In the genomic region with DNA sequence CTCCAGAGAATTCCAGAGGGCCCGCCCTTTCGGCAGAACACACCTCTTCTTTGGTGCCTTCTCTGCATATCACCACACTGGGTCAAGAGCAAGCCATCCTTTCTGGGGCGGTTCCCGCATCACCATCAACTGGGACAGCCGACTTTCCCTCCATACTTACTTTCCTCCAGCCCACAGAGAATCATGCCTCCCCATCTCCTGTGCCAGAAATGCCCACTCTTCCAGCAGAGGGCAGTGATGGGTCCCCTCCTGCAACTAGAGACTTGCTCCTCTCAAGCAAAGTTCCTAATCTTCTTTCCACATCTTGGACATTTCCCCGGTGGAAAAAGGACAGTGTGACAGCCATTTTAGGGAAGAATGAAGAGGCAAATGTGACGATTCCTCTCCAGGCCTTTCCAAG, we compare ENCODE assay signal across 9 cellular contexts.
DNase-seq lines count a peak whose midpoint lies in the region; ATAC-seq and TF ChIP-seq lines count a peak whose summit lies in the region.
"Had no signal": no experiment of that assay in that cellular context is flagged by ENCODE, and none has a peak within 500 bp of the region (broad histone marks: within the 10 kb centered on the region; RNA-seq: fewer than 3 reads in every experiment).

No MANE protein-coding gene starts in this region.

- WGBS in IMR-90 (ENCODE audit: extremely low coverage in 2 of 2, insufficient read length in 1 of 2), 2 experiments = 85% methylated on average over 2 of the region's 7 CpGs; no CpG with 5 or more reads in 1 of the 2 experiments

- H3K27me3 Mint-ChIP-seq in naive thymus-derived CD4-positive, alpha-beta T cell = peaks cover 21 to 33% (median 25%) of the 10 kb centered on the region in 5 donors

- H4K91ac ChIP-seq in IMR-90 (ENCODE audit: insufficient read depth, low read depth, low read length) = no peak overlapping the region

- H2BK120ac ChIP-seq in IMR-90 (ENCODE audit: low read depth, low read length) = peak overlapping the region; percentile 4; the same call in 1 of the 2 replicates

- dilution Hi-C loops in IMR-90 (cut with HindIII; ENCODE audit: low sequenced_read_pairs, unreplicated experiment) = no loop called here

- H3K18ac ChIP-seq in IMR-90 (ENCODE audit: low read depth, low read length) = no peak overlapping the region

- no peak overlapping the region for H3K4ac ChIP-seq in IMR-90 (ENCODE audit: low read depth, low read length)

- H3K9me3 ChIP-seq in IMR-90 (ENCODE audit: control insufficient read depth, insufficient read depth, low read length) = no peaks in the 10 kb centered on the region
- H3K9me3 ChIP-seq in naive thymus-derived CD4-positive, alpha-beta T cell (ENCODE audit: control insufficient read depth in 2 of 3, low read length in 3 of 3) = no peaks in the 10 kb centered on the region
- no peaks in the 10 kb centered on the region for H3K9me3 ChIP-seq in uterus

- H2BK20ac ChIP-seq in IMR-90 (ENCODE audit: low read depth, low read length) = no peak overlapping the region; the same call in 1 of the 2 replicates

- H3K4me3 ChIP-seq in IMR-90 (ENCODE audit: insufficient read depth, low read depth, low read length) (no peak overlapping the region), uterus (no peak overlapping the region)
- no peak overlapping the region for H3K4me3 ChIP-seq in naive thymus-derived CD4-positive, alpha-beta T cell (ENCODE audit: low read length)

- H2AK5ac ChIP-seq in IMR-90 (ENCODE audit: low read depth, low read length) = 0 out of 2 replicates have a peak overlapping the region, but pooled peaks have one; percentile 7

- TF ChIP-seq CTCF in IMR-90 (conservative IDR thresholded peaks at IDR 0.05; ENCODE audit: low read depth, low read length) (peak; percentile 61), uterus (IDR thresholded peaks at IDR 0.05) (peak; percentile 14 to 34 (median 24))

- peaks cover 0 to 18% of the 10 kb centered on the region in 2 experiments; a peak in 1 of 4 replicates for H3K79me1 ChIP-seq in IMR-90 (ENCODE audit: low read depth in 1 of 2, low read length in 2 of 2)

- H3K23ac ChIP-seq in IMR-90 (ENCODE audit: low read depth, low read length) = no peak overlapping the region

- peak overlapping the region; percentile 27; the same call in 1 of the 2 replicates for H3K14ac ChIP-seq in IMR-90 (replicated peaks; ENCODE audit: low read depth, low read length)

- H4K5ac ChIP-seq in IMR-90 (ENCODE audit: low read depth, low read length) = no peak overlapping the region

- intact Hi-C loops in IMR-90 (cut with micrococcal nuclease) = loop anchor here (1.0 to 5.0 kb wide), 4 partner anchors 145 to 284 kb away; no protein-coding TSS in a partner anchor
- intact Hi-C loops in naive thymus-derived CD4-positive, alpha-beta T cell (cut with micrococcal nuclease) = loop anchor here (1.0 to 10.0 kb wide), 3 partner anchors 199 to 378 kb away; partner anchors contain the start of gene CSTF3 (in 1 of the 2)
- intact Hi-C loops in uterus (cut with DNase I; ENCODE audit: low total_unique reads) = no loop called here

- H3K27ac Mint-ChIP-seq in naive thymus-derived CD4-positive, alpha-beta T cell = no peak overlapping the region
- H3K27ac Mint-ChIP-seq: CD8-positive, alpha-beta memory T cell had no signal

- H3K9me1 ChIP-seq in IMR-90 (ENCODE audit: insufficient read depth, low read length) = peaks cover 27% of the 10 kb centered on the region; the same call in 1 of the 2 replicates

- no peak overlapping the region for H2AFZ ChIP-seq in IMR-90 (replicated peaks; ENCODE audit: low read length, poor library complexity)

- BruUV-seq in IMR-90 (replicated peaks; lab: Mats Ljungman, UMichigan) = no TSS peak

- H3K56ac ChIP-seq in IMR-90 (ENCODE audit: extremely low read depth, insufficient read depth, low read length) = no peak overlapping the region

- no peaks in the 10 kb centered on the region for H3K36me3 Mint-ChIP-seq in naive thymus-derived CD4-positive, alpha-beta T cell
- H3K36me3 Mint-ChIP-seq: CD8-positive, alpha-beta memory T cell had no signal

- peaks cover 0 to 3% (median 0%) of the 10 kb centered on the region in 7 donors for H3K4me1 Mint-ChIP-seq in naive thymus-derived CD4-positive, alpha-beta T cell
- H3K4me1 Mint-ChIP-seq: CD8-positive, alpha-beta memory T cell had no signal

- peak; percentile 66 for TF ChIP-seq RAD21 in IMR-90 (IDR thresholded peaks at IDR 0.05; ENCODE audit: low read length)

- in situ Hi-C loops in IMR-90 (cut with MboI; ENCODE audit: low sequenced_read_pairs) = no loop called here

- ATAC-seq in IMR-90 (ENCODE audit: low read depth) = peak; percentile 59; the same call in 1 of the 2 replicates
- ATAC-seq in naive thymus-derived CD4-positive, alpha-beta T cell = no peak

- no peaks in the 10 kb centered on the region for H3K27me3 ChIP-seq in IMR-90 (ENCODE audit: control insufficient read depth, insufficient read depth, low read length)
- H3K27me3 ChIP-seq in naive thymus-derived CD4-positive, alpha-beta T cell (ENCODE audit: control insufficient read depth in 2 of 2, insufficient read depth in 2 of 2, low read length in 2 of 2) = no peaks in the 10 kb centered on the region
- H3K27me3 ChIP-seq in uterus = no peaks in the 10 kb centered on the region

- no peak overlapping the region for H4K8ac ChIP-seq in IMR-90 (ENCODE audit: low read depth in 2 of 2, low read length in 2 of 2)

- POLR2A ChIA-PET in IMR-90 (lab: Charles Lee; ENCODE audit: unreplicated experiment) = no interaction called here
- POLR2A ChIA-PET in naive thymus-derived CD4-positive, alpha-beta T cell (lab: Charles Lee) = no interaction called here

- no peak overlapping the region for H2BK5ac ChIP-seq in IMR-90 (ENCODE audit: low read depth, low read length, poor library complexity, severe bottlenecking)

- H3K27ac ChIP-seq in IMR-90 (ENCODE audit: insufficient read depth, low read length) (no peak overlapping the region), uterus (no peak overlapping the region)
- no peak overlapping the region for H3K27ac ChIP-seq in naive thymus-derived CD4-positive, alpha-beta T cell (ENCODE audit: low read depth, low read length)

- no peak overlapping the region for H3K4me3 Mint-ChIP-seq in naive thymus-derived CD4-positive, alpha-beta T cell
- H3K4me3 Mint-ChIP-seq: CD8-positive, alpha-beta memory T cell had no signal

- H3K4me1 ChIP-seq in IMR-90 (ENCODE audit: control insufficient read depth, insufficient read depth, low read length) (peaks cover 2% of the 10 kb centered on the region; the same call in 1 of the 2 replicates), uterus (no peaks in the 10 kb centered on the region)
- H3K4me1 ChIP-seq in naive thymus-derived CD4-positive, alpha-beta T cell (ENCODE audit: control insufficient read depth in 2 of 2, insufficient read depth in 2 of 2, low read length in 2 of 2) = no peaks in the 10 kb centered on the region

- TF ChIP-seq POLR2A in IMR-90 (IDR thresholded peaks at IDR 0.05; ENCODE audit: low read depth, low read length) (no peak), erythroblast (IDR thresholded peaks at IDR 0.05; ENCODE audit: low read length) (no peak), uterus (IDR thresholded peaks at IDR 0.05) (no peak)

- H2BK15ac ChIP-seq in IMR-90 (ENCODE audit: low read depth, low read length) = peak overlapping the region; percentile 45; the same call in 1 of the 3 replicates

- H3K4me2 ChIP-seq in IMR-90 (ENCODE audit: low read depth, low read length) = no peak overlapping the region

- DNase-seq in NCI-H1436 (lab: John Stamatoyannopoulos, UW) (peak; percentile 10), NCI-H1436 treated with DMSO at 0.1 percent for 48 hours (lab: John Stamatoyannopoulos, UW) (no peak), IMR-90 (peak; percentile 40), erythroblast (lab: John Stamatoyannopoulos, UW) (peak; percentile 28 to 60), uterus (peak; percentile 17 to 24), MV-4-11 (lab: John Stamatoyannopoulos, UW) (no peak)
- DNase-seq in activated CD4-positive, alpha-beta T cell treated with anti-CD3 and anti-CD28 coated beads for 4 hours = peak; percentile 6 to 23
- DNase-seq in naive thymus-derived CD4-positive, alpha-beta T cell = peak in 6 of 9 donors; percentile 11 to 31 (median 16)

- H2AK9ac ChIP-seq in IMR-90 (replicated peaks; ENCODE audit: low read depth, low read length, poor library complexity) = no peak overlapping the region

- CTCF ChIA-PET in IMR-90 (lab: Yijun Ruan, JAX) = interaction anchor here (0.6 kb wide), 1 partner anchor 163 kb away, joined by 3 read pairs; no protein-coding TSS in a partner anchor
- CTCF ChIA-PET in naive thymus-derived CD4-positive, alpha-beta T cell (lab: Charles Lee) = interaction anchor here (2.4 kb wide), 1 partner anchor 200 kb away, joined by 14 read pairs; no protein-coding TSS in a partner anchor

- no peaks in the 10 kb centered on the region for H4K20me1 ChIP-seq in IMR-90 (ENCODE audit: insufficient read depth, low read length)

- H3K36me3 ChIP-seq in IMR-90 (ENCODE audit: control insufficient read depth, insufficient read depth, low read length) (no peaks in the 10 kb centered on the region), uterus (no peaks in the 10 kb centered on the region)
- H3K36me3 ChIP-seq in naive thymus-derived CD4-positive, alpha-beta T cell (ENCODE audit: control insufficient read depth in 2 of 3, insufficient read depth in 3 of 3, low read length in 3 of 3) = no peaks in the 10 kb centered on the region

- H3K9me3 Mint-ChIP-seq in naive thymus-derived CD4-positive, alpha-beta T cell = no peaks in the 10 kb centered on the region
- H3K9me3 Mint-ChIP-seq: CD8-positive, alpha-beta memory T cell had no signal

- H3K9ac ChIP-seq in IMR-90 (ENCODE audit: low read depth, low read length) = no peak overlapping the region

TF ChIP-seq in IMR-90, 13 proteins besides CTCF, POLR2A, EP300 and RAD21:
- TF ChIP-seq USF2 (IDR thresholded peaks at IDR 0.05; ENCODE audit: low read depth, low read length) = no peak
- TF ChIP-seq NFE2L2 (IDR thresholded peaks at IDR 0.05; ENCODE audit: low read depth, low read length) = no peak
- TF ChIP-seq SMC3 (IDR thresholded peaks at IDR 0.05; ENCODE audit: low read depth, low read length) = peak; percentile 68

Comparison
In these comparisons a context has a peak if more than half of its experiments do, and no peak if none do; other contexts are left out.
1. DNase-seq: peak in NCI-H1436 (single experiment), IMR-90 (single experiment), activated CD4-positive, alpha-beta T cell treated with anti-CD3 and anti-CD28 coated beads for 4 hours (2 of 2), erythroblast (2 of 2), naive thymus-derived CD4-positive, alpha-beta T cell (6 of 9) and uterus (2 of 2); none in NCI-H1436 treated with DMSO at 0.1 percent for 48 hours (single experiment) and MV-4-11 (single experiment).